Comparison of ENCODE assay signal across 25 cellular contexts in genomic region chr3:32488609-32489008, GRCh38. TPM values are rescaled to one million over a fixed set of nuclear protein-coding genes. Genes with fewer than 3 reads are reported as not detected.
DNase-seq lines count a peak whose midpoint lies in the region; ATAC-seq and TF ChIP-seq lines count a peak whose summit lies in the region.
"Had no signal": no experiment of that assay in that cellular context is flagged by ENCODE, and none has a peak within 500 bp of the region (broad histone marks: within the 10 kb centered on the region; RNA-seq: fewer than 3 reads in every experiment).

No MANE protein-coding gene starts in this region.

- H3K27ac Mint-ChIP-seq in IgD-negative memory B cell (peak overlapping the region; percentile 9 to 72 (median 48)), osteocyte (ENCODE audit: unreplicated experiment) (peak overlapping the region; percentile 59)

- intact Hi-C loops in body of pancreas (cut with DNase I): no loop called here

- peaks cover 8% of the 10 kb centered on the region for H3K4me1 ChIP-seq in body of pancreas
- H3K4me1 ChIP-seq: BE2C had no signal

- no peak overlapping the region for H3K27ac ChIP-seq in body of pancreas
- H3K27ac ChIP-seq: 22Rv1, GM23248, SK-N-MC had no signal

- no peak overlapping the region for H3K4me3 ChIP-seq in body of pancreas
- H3K4me3 ChIP-seq: GM23248, MG63, SK-N-MC had no signal

- TF ChIP-seq POLR2A in erythroblast (IDR thresholded peaks at IDR 0.05; ENCODE audit: low read length): no peak
- no peak for TF ChIP-seq POLR2A in body of pancreas (IDR thresholded peaks at IDR 0.05)

- peak; percentile 15 for DNase-seq in NCI-H2029 (lab: John Stamatoyannopoulos, UW)
- DNase-seq in NCI-H2029 treated with DMSO at 0.1 percent for 48 hours (lab: John Stamatoyannopoulos, UW): no peak
- peak; percentile 21 to 73 for DNase-seq in erythroblast (lab: John Stamatoyannopoulos, UW)
- DNase-seq in osteocyte (ENCODE audit: extremely low spot score, unreplicated experiment): no peak
- DNase-seq in RPMI8226: no peak
- no peak for DNase-seq in body of pancreas
- DNase-seq: BE2C, GM23248, H7, KBM-7, MG63, NCI-H1105 treated with DMSO at 0.1 percent for 48 hours, NCI-H146, NCI-H1930, NCI-H2171, NCI-H226, NCI-H510A, NCI-H69, SIG-M5 had no signal

- H3K27me3 Mint-ChIP-seq in IgD-negative memory B cell (no peaks in the 10 kb centered on the region), osteocyte (ENCODE audit: unreplicated experiment) (no peaks in the 10 kb centered on the region)

- TF ChIP-seq CTCF in osteocyte (IDR thresholded peaks at IDR 0.05) (no peak), body of pancreas (IDR thresholded peaks at IDR 0.05) (no peak)

- H3K9me3 ChIP-seq in body of pancreas: no peaks in the 10 kb centered on the region
- H3K9me3 ChIP-seq: BE2C, MG63 had no signal

- no peaks in the 10 kb centered on the region for H3K27me3 ChIP-seq in body of pancreas
- H3K27me3 ChIP-seq: BE2C, MG63 had no signal

- H3K9me3 Mint-ChIP-seq in IgD-negative memory B cell (no peaks in the 10 kb centered on the region), osteocyte (ENCODE audit: unreplicated experiment) (no peaks in the 10 kb centered on the region)
- H3K9me3 Mint-ChIP-seq: CD14-positive monocyte had no signal

- H3K4me3 Mint-ChIP-seq in IgD-negative memory B cell (no peak overlapping the region), osteocyte (ENCODE audit: unreplicated experiment) (no peak overlapping the region)
- H3K4me3 Mint-ChIP-seq: CD14-positive monocyte had no signal

- H3K4me1 Mint-ChIP-seq in IgD-negative memory B cell: peaks cover 14 to 31% (median 19%) of the 10 kb centered on the region in 3 donors
- H3K4me1 Mint-ChIP-seq in osteocyte (ENCODE audit: unreplicated experiment): peaks cover 20% of the 10 kb centered on the region

- no peak for ATAC-seq in HG03095 (IDR thresholded peaks at IDR 0.05; ENCODE audit: unreplicated experiment)
- ATAC-seq in body of pancreas: no peak
- ATAC-seq: Panc1 had no signal

- 89 to 91% methylated on average over 3 of the region's 3 CpGs for WGBS in body of pancreas, 2 donors

- H3K36me3 Mint-ChIP-seq in IgD-negative memory B cell (peaks cover 5% of the 10 kb centered on the region), osteocyte (ENCODE audit: unreplicated experiment) (peaks cover 24% of the 10 kb centered on the region)

- no peaks in the 10 kb centered on the region for H3K36me3 ChIP-seq in body of pancreas (replicated peaks in 1 of 2; ENCODE audit: insufficient read depth in 1 of 2, low read depth in 2 of 2)
- H3K36me3 ChIP-seq: BE2C, MG63 had no signal

RNA-seq across cellular contexts. Expression of gene CMTM6, which starts 14.0 kb away (rescaled TPM):
- polyA plus RNA-seq in IgD-negative memory B cell: 125 TPM
- total RNA-seq in osteocyte (60.4 and 61.5 TPM in 2 replicates), body of pancreas (10 to 100 TPM; 20.2 to 40.9 TPM)

Comparison
In these comparisons a context has a peak if more than half of its experiments do, and no peak if none do; other contexts are left out.
1. DNase-seq: peak in NCI-H2029 (single experiment) and erythroblast (2 of 2); none in NCI-H2029 treated with DMSO at 0.1 percent for 48 hours (single experiment), osteocyte (single experiment), RPMI8226 (single experiment) and body of pancreas (0 of 4).